19 cellular contexts compared by ENCODE assay signal in the genomic region with DNA sequence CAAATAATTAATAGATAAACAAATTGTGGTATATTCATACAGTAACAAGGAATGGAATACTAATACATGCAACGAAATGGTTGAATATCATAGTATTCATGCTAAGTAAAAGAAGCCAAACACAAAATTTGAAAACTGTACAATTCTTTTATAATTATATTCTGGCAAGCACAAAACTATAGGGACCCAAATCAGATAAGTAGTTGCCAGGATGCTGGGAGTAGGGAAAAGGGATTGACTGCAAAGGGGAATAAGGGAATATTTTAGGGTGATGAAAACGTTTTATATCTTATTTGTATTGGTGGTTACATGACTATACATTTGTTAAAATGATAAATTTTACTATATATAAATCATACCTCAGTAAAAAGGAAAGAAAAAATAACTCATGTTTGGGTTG. TPM values are rescaled to one million over a fixed set of nuclear protein-coding genes. Genes with fewer than 3 reads are reported as not detected.
A peak's percentile ranks its signal among the peaks of the same experiment; 100 is the strongest.
DNase-seq lines count a peak whose midpoint lies in the region; TF ChIP-seq lines count a peak whose summit lies in the region.
"Had no signal": no experiment of that assay in that cellular context is flagged by ENCODE, and none has a peak within 500 bp of the region (broad histone marks: within the 10 kb centered on the region; RNA-seq: fewer than 3 reads in every experiment).

No MANE protein-coding gene starts in this region.

- no peak overlapping the region for H3K27ac Mint-ChIP-seq in progenitor cell of endocrine pancreas
- H3K27ac Mint-ChIP-seq: CD4-positive, alpha-beta memory T cell had no signal

- H3K4me1 Mint-ChIP-seq in progenitor cell of endocrine pancreas (ENCODE audit: low read depth): no peaks in the 10 kb centered on the region
- H3K4me1 Mint-ChIP-seq: CD4-positive, alpha-beta memory T cell had no signal

- no peaks in the 10 kb centered on the region for H3K79me1 ChIP-seq in mesenchymal stem cell (replicated peaks; ENCODE audit: low read length, poor library complexity, severe bottlenecking)

- H3K4me3 ChIP-seq in ACC112 (ENCODE audit: low read depth, low read length) (no peak overlapping the region), mesenchymal stem cell (ENCODE audit: insufficient read depth in 1 of 2, low read depth in 1 of 2, low read length in 2 of 2) (no peak overlapping the region)
- H3K4me3 ChIP-seq: A549, GM12878, GM23248 had no signal

- no peaks in the 10 kb centered on the region for H3K9me3 Mint-ChIP-seq in progenitor cell of endocrine pancreas (ENCODE audit: low read depth)

- no peaks in the 10 kb centered on the region for H3K36me3 ChIP-seq in ACC112 (ENCODE audit: insufficient read depth, low read length)
- H3K36me3 ChIP-seq in mesenchymal stem cell (ENCODE audit: control insufficient read depth in 1 of 2, insufficient read depth in 2 of 2, low read depth in 1 of 2, low read length in 2 of 2): no peaks in the 10 kb centered on the region

- H2AFZ ChIP-seq in ACC112 (ENCODE audit: low read length, unreplicated experiment): no peak overlapping the region
- H2AFZ ChIP-seq in mesenchymal stem cell (ENCODE audit: low read depth, low read length): no peak overlapping the region
- H2AFZ ChIP-seq: GM23248 had no signal

- no peak overlapping the region for H3K14ac ChIP-seq in mesenchymal stem cell (ENCODE audit: low read length in 2 of 2)

- H3K4me2 ChIP-seq in mesenchymal stem cell (ENCODE audit: low read length, poor library complexity, severe bottlenecking): no peak overlapping the region
- H3K4me2 ChIP-seq: A549 had no signal

- no peak overlapping the region for H4K91ac ChIP-seq in mesenchymal stem cell (ENCODE audit: low read length)

- H3K27me3 Mint-ChIP-seq in progenitor cell of endocrine pancreas: no peaks in the 10 kb centered on the region
- H3K27me3 Mint-ChIP-seq: CD4-positive, alpha-beta memory T cell had no signal

- WGBS in mesenchymal stem cell: no CpG with 5 or more reads among the region's 2 CpGs

- no peak overlapping the region for H3K4ac ChIP-seq in mesenchymal stem cell (ENCODE audit: low read depth in 1 of 2, low read length in 2 of 2)

- H2BK12ac ChIP-seq in mesenchymal stem cell (ENCODE audit: low read length in 2 of 2): no peak overlapping the region

- TF ChIP-seq CTCF in progenitor cell of endocrine pancreas (IDR thresholded peaks at IDR 0.05; ENCODE audit: unreplicated experiment): no peak

- no peak overlapping the region for H2BK15ac ChIP-seq in mesenchymal stem cell (ENCODE audit: low read depth, poor library complexity, severe bottlenecking)

- H3K79me2 ChIP-seq in ACC112 (ENCODE audit: control insufficient read depth, insufficient read depth, low read length, unreplicated experiment): no peaks in the 10 kb centered on the region

- H2BK120ac ChIP-seq in mesenchymal stem cell (ENCODE audit: low read depth, low read length): no peak overlapping the region

- peak; percentile 58 for DNase-seq in NCI-H446 treated with DMSO at 0.1 percent for 48 hours (lab: John Stamatoyannopoulos, UW)
- no peak for DNase-seq in mesenchymal stem cell
- no peak for DNase-seq in progenitor cell of endocrine pancreas (ENCODE audit: low spot score, unreplicated experiment)
- DNase-seq in NK-92 (lab: John Stamatoyannopoulos, UW; ENCODE audit: unreplicated experiment): no peak
- DNase-seq in stimulated activated naive CD4-positive, alpha-beta T cell treated with Interleukin-2 at 50 U/mL for 16 hours (lab: John Stamatoyannopoulos, UW): no peak
- DNase-seq: 8988T; C1 segment of cervical spinal cord; Calu3; CD4-positive, alpha-beta memory T cell; COR-L47; DMS79; EL; GDM1; GM23248; H7; HCEC 1CT had no signal

- no peak overlapping the region for H3K23ac ChIP-seq in mesenchymal stem cell (ENCODE audit: low read length in 2 of 2)

- H3K9me3 ChIP-seq in mesenchymal stem cell (ENCODE audit: control insufficient read depth, low read length): no peaks in the 10 kb centered on the region
- H3K9me3 ChIP-seq: A549 had no signal

- no peak overlapping the region for H3K18ac ChIP-seq in mesenchymal stem cell (ENCODE audit: low read depth in 1 of 2, low read length in 2 of 2)

- H3K27ac ChIP-seq in ACC112 (ENCODE audit: low read depth, low read length): peak overlapping the region; percentile 19; the same call in 1 of the 2 replicates
- no peak overlapping the region for H3K27ac ChIP-seq in mesenchymal stem cell (ENCODE audit: low read length, poor library complexity, severe bottlenecking)
- H3K27ac ChIP-seq: A549, GM23248 had no signal

- no peaks in the 10 kb centered on the region for H3K27me3 ChIP-seq in ACC112 (ENCODE audit: insufficient read depth, low read length)
- H3K27me3 ChIP-seq in mesenchymal stem cell (ENCODE audit: control insufficient read depth in 1 of 2, insufficient read depth in 1 of 2, low read length in 2 of 2): no peaks in the 10 kb centered on the region

- no peak overlapping the region for H2BK5ac ChIP-seq in mesenchymal stem cell (ENCODE audit: low read depth, low read length, poor library complexity, severe bottlenecking)

- peak overlapping the region; percentile 31 for H3K9ac ChIP-seq in mesenchymal stem cell (ENCODE audit: low read length)
- H3K9ac ChIP-seq: GM23248 had no signal

- peaks cover 1% of the 10 kb centered on the region for H3K36me3 Mint-ChIP-seq in progenitor cell of endocrine pancreas (ENCODE audit: insufficient read depth)
- H3K36me3 Mint-ChIP-seq: CD4-positive, alpha-beta memory T cell had no signal

- no peak overlapping the region for H2AK5ac ChIP-seq in mesenchymal stem cell (ENCODE audit: low read length, severe bottlenecking)

- no peak overlapping the region for H3K4me3 Mint-ChIP-seq in progenitor cell of endocrine pancreas (ENCODE audit: low read depth)
- H3K4me3 Mint-ChIP-seq: CD4-positive, alpha-beta memory T cell had no signal

- peaks cover 33% of the 10 kb centered on the region for H3K4me1 ChIP-seq in ACC112 (ENCODE audit: control insufficient read depth, insufficient read depth, low read length, unreplicated experiment)
- H3K4me1 ChIP-seq in mesenchymal stem cell (ENCODE audit: control insufficient read depth, insufficient read depth, low read depth, low read length): no peaks in the 10 kb centered on the region

- H4K8ac ChIP-seq in mesenchymal stem cell (ENCODE audit: low read length): no peak overlapping the region

RNA-seq across cellular contexts. Expression of a gene that starts 24.2 kb away (rescaled TPM):
- polyA plus RNA-seq in mesenchymal stem cell (2013, experiment 1 of 2): 0.06 TPM
- 0.11 TPM for polyA plus RNA-seq in mesenchymal stem cell (2013, experiment 2 of 2)
- 0.91 and 1.6 TPM in 2 replicates for total RNA-seq in progenitor cell of endocrine pancreas
